ENCODE assay signal across 8 cellular contexts in the genomic region with DNA sequence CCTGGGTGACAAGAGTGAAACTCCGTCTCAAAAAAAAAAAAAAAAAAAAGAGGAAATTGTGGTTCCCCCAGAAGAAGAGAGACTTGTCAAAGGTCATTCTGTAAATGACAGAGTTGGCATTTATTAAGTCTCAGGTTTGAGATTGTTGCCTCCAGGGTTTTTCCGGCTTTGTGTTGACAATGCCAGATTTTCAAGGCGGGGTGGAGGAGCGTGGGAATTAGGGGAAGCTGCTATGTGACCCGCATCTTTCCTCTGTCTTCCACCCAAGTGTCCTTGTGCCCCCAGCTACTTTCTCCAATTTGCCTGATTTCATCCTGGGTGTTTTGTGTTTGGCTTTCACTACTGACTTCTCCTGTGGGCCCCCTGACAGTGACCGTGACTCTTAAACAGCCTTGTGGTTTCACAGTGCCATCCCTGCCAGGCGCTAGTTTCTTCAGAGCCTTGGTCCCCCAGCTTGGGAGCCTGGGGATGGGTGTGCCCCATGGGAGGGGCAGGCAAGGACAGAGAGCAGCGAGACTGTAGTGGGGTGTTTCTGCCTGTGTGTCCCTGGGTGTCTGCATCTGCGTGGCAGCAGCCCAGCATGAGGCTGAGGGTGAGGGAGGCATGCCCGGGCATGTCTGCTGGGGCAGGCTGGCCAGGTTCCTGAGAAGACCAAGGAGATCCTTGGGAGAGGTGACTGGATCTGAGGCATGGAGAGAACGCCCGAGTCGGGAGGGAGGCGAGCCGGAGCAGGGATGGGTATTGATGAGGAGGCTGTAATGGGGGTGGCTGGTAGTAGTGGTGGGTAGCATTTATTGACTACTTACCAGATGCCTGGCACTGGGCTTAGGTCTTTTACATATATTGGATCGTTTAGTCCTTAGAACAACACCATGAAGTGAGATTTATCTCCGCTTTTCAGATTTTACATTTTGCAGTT. TPM values are rescaled to one million over a fixed set of nuclear protein-coding genes. Genes with fewer than 3 reads are reported as not detected.
DNase-seq lines count a peak whose midpoint lies in the region; ATAC-seq and TF ChIP-seq lines count a peak whose summit lies in the region.

No MANE protein-coding gene starts in this region.

- H3K4me1 Mint-ChIP-seq in activated CD4-positive, alpha-beta T cell treated with anti-CD3 and anti-CD28 coated beads for 36 hours: peaks cover 49% of the 10 kb centered on the region
- peaks cover 19% of the 10 kb centered on the region for H3K4me1 Mint-ChIP-seq in progenitor cell of endocrine pancreas (ENCODE audit: low read depth)

- POLR2A ChIA-PET in activated CD4-positive, alpha-beta T cell treated with anti-CD3 and anti-CD28 coated beads for 36 hours (lab: Charles Lee): interaction anchor here (0.6 to 0.9 kb wide), 3 partner anchors 15 to 44 kb away, joined by 3 to 6 read pairs (median 3); no protein-coding TSS in a partner anchor

- H3K27ac Mint-ChIP-seq in activated CD4-positive, alpha-beta T cell treated with anti-CD3 and anti-CD28 coated beads for 36 hours: peak overlapping the region; percentile 88
- H3K27ac Mint-ChIP-seq in progenitor cell of endocrine pancreas: peak overlapping the region; percentile 92

- TF ChIP-seq CTCF in progenitor cell of endocrine pancreas (IDR thresholded peaks at IDR 0.05; ENCODE audit: unreplicated experiment): no peak

- intact Hi-C loops in activated CD4-positive, alpha-beta T cell treated with anti-CD3 and anti-CD28 coated beads for 36 hours (cut with DNase I, micrococcal nuclease): loop anchor here in 1 of 2 experiments (1.0 kb wide), 1 partner anchor 30 kb away; no protein-coding TSS in a partner anchor

- peak overlapping the region; percentile 32 for H3K4me3 Mint-ChIP-seq in activated CD4-positive, alpha-beta T cell treated with anti-CD3 and anti-CD28 coated beads for 36 hours
- H3K4me3 Mint-ChIP-seq in progenitor cell of endocrine pancreas (ENCODE audit: low read depth): no peak overlapping the region

- peak; percentile 68 for ATAC-seq in activated CD4-positive, alpha-beta T cell treated with anti-CD3 and anti-CD28 coated beads for 36 hours
- peak; percentile 35 for ATAC-seq in GM21786 (IDR thresholded peaks at IDR 0.05; ENCODE audit: unreplicated experiment)

- CTCF ChIA-PET in activated CD4-positive, alpha-beta T cell treated with anti-CD3 and anti-CD28 coated beads for 36 hours (lab: Charles Lee): interaction anchor here (0.7 to 11.4 kb wide), 7 partner anchors 34 to 306 kb away, joined by 3 to 156 read pairs (median 4); no protein-coding TSS in a partner anchor

- no peaks in the 10 kb centered on the region for H3K36me3 Mint-ChIP-seq in activated CD4-positive, alpha-beta T cell treated with anti-CD3 and anti-CD28 coated beads for 36 hours (ENCODE audit: low read depth)
- H3K36me3 Mint-ChIP-seq in progenitor cell of endocrine pancreas (ENCODE audit: insufficient read depth): no peaks in the 10 kb centered on the region

- peaks cover 7% of the 10 kb centered on the region for H3K27me3 Mint-ChIP-seq in activated CD4-positive, alpha-beta T cell treated with anti-CD3 and anti-CD28 coated beads for 36 hours
- H3K27me3 Mint-ChIP-seq in progenitor cell of endocrine pancreas: peaks cover 40% of the 10 kb centered on the region

- DNase-seq in activated CD4-positive, alpha-beta T cell treated with anti-CD3 and anti-CD28 coated beads for 36 hours: peak; percentile 64
- DNase-seq in activated CD4-positive, alpha-beta T cell treated with anti-CD3 and anti-CD28 coated beads for 4 hours: no peak
- peak; percentile 78 for DNase-seq in M059J (ENCODE audit: low read depth)
- DNase-seq in UCSD-AML1 (lab: John Stamatoyannopoulos, UW; ENCODE audit: unreplicated experiment): peak; percentile 58
- peak; percentile 80 for DNase-seq in fibroblast of peridontal ligament (ENCODE audit: extremely low read depth)
- no peak for DNase-seq in progenitor cell of endocrine pancreas (ENCODE audit: low spot score, unreplicated experiment)
- DNase-seq in NCI-H128 (lab: John Stamatoyannopoulos, UW; ENCODE audit: unreplicated experiment): no peak

- H3K9me3 Mint-ChIP-seq in activated CD4-positive, alpha-beta T cell treated with anti-CD3 and anti-CD28 coated beads for 36 hours (ENCODE audit: low read depth): no peaks in the 10 kb centered on the region
- no peaks in the 10 kb centered on the region for H3K9me3 Mint-ChIP-seq in progenitor cell of endocrine pancreas (ENCODE audit: low read depth)

RNA-seq across cellular contexts. Expression of a gene that starts 46.3 kb away (rescaled TPM):
- 10 to 100 TPM; 16.3 to 24.3 TPM for total RNA-seq in activated CD4-positive, alpha-beta T cell treated with anti-CD3 and anti-CD28 coated beads for 36 hours
- total RNA-seq in M059J (2014; rRNA removed; shearing (Covaris generic)): 25.6 and 28.0 TPM in 2 replicates
- total RNA-seq in progenitor cell of endocrine pancreas: 1.7 and 2.3 TPM in 2 replicates

Comparison
In these comparisons a context has a peak if more than half of its experiments do, and no peak if none do; other contexts are left out.
1. DNase-seq: peak in activated CD4-positive, alpha-beta T cell treated with anti-CD3 and anti-CD28 coated beads for 36 hours (single experiment), M059J (single experiment), UCSD-AML1 (single experiment) and fibroblast of peridontal ligament (single experiment); none in activated CD4-positive, alpha-beta T cell treated with anti-CD3 and anti-CD28 coated beads for 4 hours (0 of 2), progenitor cell of endocrine pancreas (single experiment) and NCI-H128 (single experiment).